ENCODE assay signal across 1 cellular context in genomic region chr4:628346-628745, GRCh38.
TF ChIP-seq lines count a peak whose summit lies in the region.

No MANE protein-coding gene starts in this region.

TF ChIP-seq in K562, 482 proteins besides CTCF, POLR2A, EP300 and RAD21:
- TF ChIP-seq ZBTB8A (IDR thresholded peaks at IDR 0.05; ENCODE audit: partially characterized antibody): no peak
- TF ChIP-seq HNRNPUL1 (IDR thresholded peaks at IDR 0.05; ENCODE audit: low read length): no peak
- no peak for TF ChIP-seq EWSR1 (IDR thresholded peaks at IDR 0.05; ENCODE audit: borderline replicate concordance, low read depth, partially characterized antibody)
- TF ChIP-seq RFX5 (IDR thresholded peaks at IDR 0.05; ENCODE audit: low read depth, low read length): no peak
- no peak for TF ChIP-seq HMBOX1 (IDR thresholded peaks at IDR 0.05)
- no peak for TF ChIP-seq RBFOX2 (IDR thresholded peaks at IDR 0.05; ENCODE audit: low read depth, low read length)
- TF ChIP-seq TBL1XR1 (IDR thresholded peaks at IDR 0.05; ENCODE audit: low read length in 2 of 2): no peak
- TF ChIP-seq BRD9 (IDR thresholded peaks at IDR 0.05; ENCODE audit: low read depth, partially characterized antibody): no peak
- TF ChIP-seq KHSRP (IDR thresholded peaks at IDR 0.05): no peak
